Comparison of ENCODE assay signal across 8 cellular contexts in the genomic region with DNA sequence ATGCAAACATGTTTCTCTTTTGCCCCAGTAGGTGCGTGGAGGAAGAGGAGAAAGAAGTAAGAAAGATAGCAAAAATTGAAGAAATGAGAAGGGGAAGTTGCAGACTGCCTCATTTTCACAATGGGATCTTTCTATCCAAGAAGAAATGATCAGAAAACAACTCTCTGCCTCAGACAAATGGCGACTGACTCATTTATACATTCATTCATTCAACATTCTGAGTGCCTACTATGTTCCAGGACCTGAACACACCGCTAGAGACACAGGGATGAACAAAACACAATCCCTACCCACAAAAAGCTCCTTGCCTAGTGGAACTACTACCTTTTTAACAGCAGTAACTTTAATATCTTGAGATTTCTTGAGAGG. TPM values are rescaled to one million over a fixed set of nuclear protein-coding genes. Genes with fewer than 3 reads are reported as not detected.
DNase-seq lines count a peak whose midpoint lies in the region; ATAC-seq and TF ChIP-seq lines count a peak whose summit lies in the region.

No MANE protein-coding gene starts in this region.

- TF ChIP-seq CTCF in GM10248 (IDR thresholded peaks at IDR 0.05; ENCODE audit: control extremely low read depth, extremely low read depth, low read depth, missing control alignments): no peak
- no peak for TF ChIP-seq CTCF in OCI-LY1 (IDR thresholded peaks at IDR 0.05; ENCODE audit: low read length)
- no peak for TF ChIP-seq CTCF in neural cell (IDR thresholded peaks at IDR 0.05; ENCODE audit: poor library complexity, severe bottlenecking)

- H3K36me3 ChIP-seq in H7 (replicated peaks; ENCODE audit: control insufficient read depth, insufficient read depth, low read length) (peaks cover 4% of the 10 kb centered on the region), OCI-LY1 (ENCODE audit: insufficient read depth, low read length) (peaks cover 22% of the 10 kb centered on the region), neural cell (ENCODE audit: insufficient read depth, low read length) (no peaks in the 10 kb centered on the region)

- H3K4me2 ChIP-seq in OCI-LY1 (ENCODE audit: low read length) (peak overlapping the region; percentile 97), neural cell (ENCODE audit: low read length) (peak overlapping the region; percentile 92)

- H3K9ac ChIP-seq in OCI-LY1 (ENCODE audit: low read length): peak overlapping the region; percentile 97
- H3K9ac ChIP-seq in neural cell (ENCODE audit: low read length): peak overlapping the region; percentile 97

- H3K4me3 ChIP-seq in H7 (ENCODE audit: insufficient read depth, low read depth, low read length) (peak overlapping the region; percentile 75), OCI-LY1 (ENCODE audit: low read depth, low read length, poor library complexity, severe bottlenecking) (peak overlapping the region; percentile 93), neural cell (ENCODE audit: low read length) (peak overlapping the region; percentile 73)

- H3K27ac Mint-ChIP-seq in effector memory CD8-positive, alpha-beta T cell: peak overlapping the region; percentile 100

- no peaks in the 10 kb centered on the region for H3K27me3 Mint-ChIP-seq in effector memory CD8-positive, alpha-beta T cell

- peaks cover 83% of the 10 kb centered on the region for H3K79me2 ChIP-seq in OCI-LY1 (ENCODE audit: insufficient read depth, low read length)
- peaks cover 58% of the 10 kb centered on the region for H3K79me2 ChIP-seq in neural cell (replicated peaks; ENCODE audit: insufficient read depth, low read length)

- peak; percentile 10 for DNase-seq in GM10248 (ENCODE audit: extremely low spot score)
- DNase-seq in H7: no peak
- no peak for DNase-seq in effector memory CD8-positive, alpha-beta T cell
- DNase-seq in activated effector memory CD4-positive, alpha-beta T cell treated with anti-CD3 and anti-CD28 coated beads, Interleukin-2, amount 50 U/mL, for 16 hours: no peak
- no peak for DNase-seq in central memory CD4-positive, alpha-beta T cell
- no peak for DNase-seq in H4 (ENCODE audit: low spot score)

- CTCF ChIA-PET in GM10248 (lab: Yijun Ruan, JAX): interaction anchor here (1.4 to 2.3 kb wide), 5 partner anchors 10 to 78 kb away, joined by 3 to 11 read pairs (median 6); no protein-coding TSS in a partner anchor

- peak overlapping the region; percentile 33; the same call in 1 of the 2 replicates for H2AFZ ChIP-seq in OCI-LY1 (ENCODE audit: low read length)
- peak overlapping the region; percentile 77 for H2AFZ ChIP-seq in neural cell (ENCODE audit: low read depth, low read length)

- H3F3A ChIP-seq in OCI-LY1 (ENCODE audit: insufficient read depth, low read length) (no peaks in the 10 kb centered on the region), neural cell (ENCODE audit: insufficient read depth, low read length, poor library complexity, severe bottlenecking) (no peaks in the 10 kb centered on the region)

- H3K27me3 ChIP-seq in H7 (ENCODE audit: control insufficient read depth, insufficient read depth, low read length): no peaks in the 10 kb centered on the region
- H3K27me3 ChIP-seq in OCI-LY1 (ENCODE audit: insufficient read depth, low read length): no peaks in the 10 kb centered on the region
- no peaks in the 10 kb centered on the region for H3K27me3 ChIP-seq in neural cell (ENCODE audit: insufficient read depth, low read depth, low read length)

- H3K4me1 ChIP-seq in OCI-LY1 (ENCODE audit: insufficient read depth, low read length, severe bottlenecking): peaks cover 55% of the 10 kb centered on the region

- H3K27ac ChIP-seq in OCI-LY1 (ENCODE audit: low read depth, low read length, poor library complexity, severe bottlenecking) (peak overlapping the region; percentile 89), neural cell (ENCODE audit: low read length) (peak overlapping the region; percentile 96)

- H4K20me1 ChIP-seq in OCI-LY1 (ENCODE audit: insufficient read depth, low read length): no peaks in the 10 kb centered on the region
- no peaks in the 10 kb centered on the region for H4K20me1 ChIP-seq in neural cell (ENCODE audit: insufficient read depth)

- ATAC-seq in effector memory CD8-positive, alpha-beta T cell (replicated peaks): peak; percentile 2

- H3K9me3 Mint-ChIP-seq in effector memory CD8-positive, alpha-beta T cell: no peaks in the 10 kb centered on the region

- no peak for TF ChIP-seq EP300 in neural cell (conservative IDR thresholded peaks at IDR 0.05; ENCODE audit: poor library complexity, severe bottlenecking)

- H3K36me3 Mint-ChIP-seq in effector memory CD8-positive, alpha-beta T cell (ENCODE audit: insufficient read depth): peaks cover 34% of the 10 kb centered on the region

- peak overlapping the region; percentile 90 to 99 for H3K4me3 Mint-ChIP-seq in effector memory CD8-positive, alpha-beta T cell

- peaks cover 43 to 69% of the 10 kb centered on the region in 2 donors for H3K4me1 Mint-ChIP-seq in effector memory CD8-positive, alpha-beta T cell (ENCODE audit: low read depth in 2 of 2)

- H3K9me2 ChIP-seq in OCI-LY1 (ENCODE audit: low read depth, low read length): no peaks in the 10 kb centered on the region
- no peaks in the 10 kb centered on the region for H3K9me2 ChIP-seq in neural cell (ENCODE audit: insufficient read depth, low read length)

- TF ChIP-seq RAD21 in neural cell (conservative IDR thresholded peaks at IDR 0.05): no peak

- POLR2A ChIA-PET in GM10248 (lab: Yijun Ruan, JAX): interaction anchor here (0.7 to 1.2 kb wide), 4 partner anchors 8 to 400 kb away, joined by 3 to 4 read pairs (median 4); no protein-coding TSS in a partner anchor

- H3K9me3 ChIP-seq in OCI-LY1 (ENCODE audit: low read length) (no peaks in the 10 kb centered on the region), neural cell (ENCODE audit: low read length) (no peaks in the 10 kb centered on the region)

TF ChIP-seq in neural cell, 6 proteins besides CTCF, POLR2A, EP300 and RAD21:
- TF ChIP-seq EZH2 (IDR thresholded peaks at IDR 0.05; ENCODE audit: borderline replicate concordance, insufficient read depth, low read length, poor library complexity, severe bottlenecking) (no peak), POLR2AphosphoS5 (IDR thresholded peaks at IDR 0.05) (no peak), TAF1 (IDR thresholded peaks at IDR 0.05; ENCODE audit: low read depth) (no peak), SMC3 (conservative IDR thresholded peaks at IDR 0.05; ENCODE audit: poor library complexity) (no peak), MXI1 (conservative IDR thresholded peaks at IDR 0.05; ENCODE audit: poor library complexity, severe bottlenecking) (no peak)
- TF ChIP-seq, protein P1, sequence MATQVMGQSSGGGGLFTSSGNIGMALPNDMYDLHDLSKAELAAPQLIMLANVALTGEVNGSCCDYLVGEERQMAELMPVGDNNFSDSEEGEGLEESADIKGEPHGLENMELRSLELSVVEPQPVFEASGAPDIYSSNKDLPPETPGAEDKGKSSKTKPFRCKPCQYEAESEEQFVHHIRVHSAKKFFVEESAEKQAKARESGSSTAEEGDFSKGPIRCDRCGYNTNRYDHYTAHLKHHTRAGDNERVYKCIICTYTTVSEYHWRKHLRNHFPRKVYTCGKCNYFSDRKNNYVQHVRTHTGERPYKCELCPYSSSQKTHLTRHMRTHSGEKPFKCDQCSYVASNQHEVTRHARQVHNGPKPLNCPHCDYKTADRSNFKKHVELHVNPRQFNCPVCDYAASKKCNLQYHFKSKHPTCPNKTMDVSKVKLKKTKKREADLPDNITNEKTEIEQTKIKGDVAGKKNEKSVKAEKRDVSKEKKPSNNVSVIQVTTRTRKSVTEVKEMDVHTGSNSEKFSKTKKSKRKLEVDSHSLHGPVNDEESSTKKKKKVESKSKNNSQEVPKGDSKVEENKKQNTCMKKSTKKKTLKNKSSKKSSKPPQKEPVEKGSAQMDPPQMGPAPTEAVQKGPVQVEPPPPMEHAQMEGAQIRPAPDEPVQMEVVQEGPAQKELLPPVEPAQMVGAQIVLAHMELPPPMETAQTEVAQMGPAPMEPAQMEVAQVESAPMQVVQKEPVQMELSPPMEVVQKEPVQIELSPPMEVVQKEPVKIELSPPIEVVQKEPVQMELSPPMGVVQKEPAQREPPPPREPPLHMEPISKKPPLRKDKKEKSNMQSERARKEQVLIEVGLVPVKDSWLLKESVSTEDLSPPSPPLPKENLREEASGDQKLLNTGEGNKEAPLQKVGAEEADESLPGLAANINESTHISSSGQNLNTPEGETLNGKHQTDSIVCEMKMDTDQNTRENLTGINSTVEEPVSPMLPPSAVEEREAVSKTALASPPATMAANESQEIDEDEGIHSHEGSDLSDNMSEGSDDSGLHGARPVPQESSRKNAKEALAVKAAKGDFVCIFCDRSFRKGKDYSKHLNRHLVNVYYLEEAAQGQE (IDR thresholded peaks at IDR 0.05; ENCODE audit: borderline replicate concordance): no peak

RNA-seq across cellular contexts. Expression of gene HPS5, which starts 0.3 kb away (rescaled TPM):
- total RNA-seq in H7 (2014; rRNA removed; shearing (Covaris generic)): 14.6 and 19.2 TPM in 2 replicates
- 28.5 and 37.0 TPM in 2 replicates for polyA plus RNA-seq in neural cell
- 54.9 and 56.0 TPM in 2 replicates for polyA minus RNA-seq in neural cell
- 22.5 and 28.8 TPM in 2 replicates for total RNA-seq in H4 (2014; rRNA removed; shearing (Covaris generic))

RNA-seq across cellular contexts. Expression of gene GTF2H1, which starts 0.8 kb away (rescaled TPM):
- 31.1 and 41.5 TPM in 2 replicates for total RNA-seq in H7 (2014; rRNA removed; shearing (Covaris generic))
- 96.6 and 109 TPM in 2 replicates for polyA plus RNA-seq in neural cell
- 98.1 and 122 TPM in 2 replicates for polyA minus RNA-seq in neural cell
- 80.5 and 83.3 TPM in 2 replicates for total RNA-seq in H4 (2014; rRNA removed; shearing (Covaris generic))

RNA-seq across cellular contexts. Expression of gene SAA1, which starts 55.5 kb away (rescaled TPM):
- total RNA-seq in H7 (2014; rRNA removed; shearing (Covaris generic)): not detected in 2 replicates
- polyA plus RNA-seq in neural cell: not detected in 2 replicates
- polyA minus RNA-seq in neural cell: not detected in 2 replicates
- not detected in 2 replicates for total RNA-seq in H4 (2014; rRNA removed; shearing (Covaris generic))
